ENCODE assay signal across 26 cellular contexts in genomic region chr2:69807821-69808540, GRCh38. TPM values are rescaled to one million over a fixed set of nuclear protein-coding genes. Genes with fewer than 3 reads are reported as not detected.
A peak's percentile ranks its signal among the peaks of the same experiment; 100 is the strongest.
DNase-seq lines count a peak whose midpoint lies in the region; ATAC-seq, FAIRE-seq and TF ChIP-seq lines count a peak whose summit lies in the region.
"Had no signal": no experiment of that assay in that cellular context is flagged by ENCODE, and none has a peak within 500 bp of the region (broad histone marks: within the 10 kb centered on the region; RNA-seq: fewer than 3 reads in every experiment).

No MANE protein-coding gene starts in this region.

- no TSS peak for BruUV-seq in HepG2 (replicated peaks; lab: Mats Ljungman, UMichigan)

- H3K36me3 ChIP-seq in HepG2 (replicated peaks in 1 of 2; ENCODE audit: control insufficient read depth in 1 of 2, insufficient read depth in 2 of 2, low read length in 2 of 2) (peaks cover 38 to 83% of the 10 kb centered on the region in 2 experiments), right lobe of liver (peaks cover 0 to 77% (median 24%) of the 10 kb centered on the region in 4 donors), suprapubic skin (peaks cover 87% of the 10 kb centered on the region)
- H3K36me3 ChIP-seq: BE2C had no signal

- no peak for DNase-seq in HepG2 (ENCODE audit: low spot score)
- DNase-seq in right lobe of liver = no peak
- peak; percentile 69 for DNase-seq in cerebellar cortex (ENCODE audit: low spot score)
- DNase-seq in osteocyte (ENCODE audit: extremely low spot score, unreplicated experiment) = peak; percentile 59
- DNase-seq in suprapubic skin (ENCODE audit: low spot score in 2 of 2) = no peak
- DNase-seq: BE2C; CD8-positive, alpha-beta memory T cell; DMS153; DND-41; IMR-90; KG1; MM.1S; NCI-H2029; NCI-H2171; NCI-H226; NCI-H524; SHP77; T-helper 1 cell had no signal

- H2AFZ ChIP-seq in HepG2 (ENCODE audit: low read length) = no peak overlapping the region

- CTCF ChIA-PET in HepG2 (lab: Yijun Ruan, JAX; ENCODE audit: low intra/inter-chr PET ratio, low total read pairs) = no interaction called here

- H3K4me3 ChIP-seq in HepG2 (replicated peaks in 1 of 3; ENCODE audit: insufficient read depth in 1 of 3, low read depth in 2 of 3, low read length in 3 of 3) (no peak overlapping the region), right lobe of liver (no peak overlapping the region), suprapubic skin (no peak overlapping the region)

- H3K4me1 Mint-ChIP-seq in osteocyte (ENCODE audit: unreplicated experiment) = peaks cover 2% of the 10 kb centered on the region

- POLR2A ChIA-PET in HepG2 (lab: Yijun Ruan, JAX) = no interaction called here

- H3K9ac ChIP-seq in HepG2 (ENCODE audit: insufficient read depth, low read depth, low read length) = no peak overlapping the region

- peaks cover 32% of the 10 kb centered on the region for H3K36me3 Mint-ChIP-seq in osteocyte (ENCODE audit: unreplicated experiment)

- no peak for ATAC-seq in HepG2
- ATAC-seq in right lobe of liver = no peak
- no peak for ATAC-seq in GM21360 (IDR thresholded peaks at IDR 0.05; ENCODE audit: unreplicated experiment)
- ATAC-seq in HG03097 (IDR thresholded peaks at IDR 0.05; ENCODE audit: low FRiP score, unreplicated experiment) = no peak
- ATAC-seq: Panc1 had no signal

- H3K27me3 Mint-ChIP-seq in osteocyte (ENCODE audit: unreplicated experiment) = no peaks in the 10 kb centered on the region

- no peak overlapping the region for H3K27ac Mint-ChIP-seq in osteocyte (ENCODE audit: unreplicated experiment)

- no peak for TF ChIP-seq CTCF in HepG2 (CRISPR knock-in tag; IDR thresholded peaks at IDR 0.05)
- TF ChIP-seq CTCF in right lobe of liver (IDR thresholded peaks at IDR 0.05) = no peak
- TF ChIP-seq CTCF in osteocyte (IDR thresholded peaks at IDR 0.05) = no peak
- no peak for TF ChIP-seq CTCF in suprapubic skin (IDR thresholded peaks at IDR 0.05)

- WGBS in HepG2 (ENCODE audit: low lambda C conversion rate) = 97% methylated on average over 16 of the region's 16 CpGs
- WGBS in right lobe of liver (ENCODE audit: insufficient coverage, low coverage, low lambda C conversion rate, missing lambda C conversion rate) = 93% methylated on average over 9 of the region's 16 CpGs
- 88% methylated on average over 16 of the region's 16 CpGs for WGBS in suprapubic skin

- H3K27ac ChIP-seq in HepG2 (ENCODE audit: extremely low read length, insufficient read depth, low read length) (no peak overlapping the region), right lobe of liver (no peak overlapping the region), suprapubic skin (no peak overlapping the region)
- H3K27ac ChIP-seq: RWPE1 had no signal

- TF ChIP-seq EP300 in HepG2 (IDR thresholded peaks at IDR 0.05; ENCODE audit: low read depth in 2 of 2, low read length in 2 of 2) = no peak
- no peak for TF ChIP-seq EP300 in HepG2 (CRISPR knock-in tag; IDR thresholded peaks at IDR 0.05; ENCODE audit: borderline replicate concordance)
- no peak for TF ChIP-seq EP300 in suprapubic skin (IDR thresholded peaks at IDR 0.05)

- TF ChIP-seq RAD21 in HepG2 (CRISPR knock-in tag; IDR thresholded peaks at IDR 0.05) = no peak

- H3K4me2 ChIP-seq in HepG2 (ENCODE audit: low read depth, low read length) = no peak overlapping the region

- no peaks in the 10 kb centered on the region for H3K9me3 Mint-ChIP-seq in osteocyte (ENCODE audit: unreplicated experiment)
- H3K9me3 Mint-ChIP-seq: CD8-positive, alpha-beta memory T cell had no signal

- in situ Hi-C loops in HepG2 (cut with HindIII; ENCODE audit: extremely low pct_ligation_motif_present, low pct_unique_long_range_greater_than_20kb) = no loop called here

- no peaks in the 10 kb centered on the region for H3K27me3 ChIP-seq in HepG2 (ENCODE audit: control insufficient read depth in 1 of 2, insufficient read depth in 2 of 2, low read length in 2 of 2)
- H3K27me3 ChIP-seq in right lobe of liver = no peaks in the 10 kb centered on the region
- H3K27me3 ChIP-seq in suprapubic skin = no peaks in the 10 kb centered on the region
- H3K27me3 ChIP-seq: BE2C had no signal

- H3K79me2 ChIP-seq in HepG2 (ENCODE audit: insufficient read depth, low read length) = no peaks in the 10 kb centered on the region

- H3K4me1 ChIP-seq in HepG2 (ENCODE audit: insufficient read depth, low read length) (no peaks in the 10 kb centered on the region), right lobe of liver (no peaks in the 10 kb centered on the region), suprapubic skin (no peaks in the 10 kb centered on the region)
- H3K4me1 ChIP-seq: BE2C had no signal

- H3K9me3 ChIP-seq in HepG2 (ENCODE audit: low read length) = no peaks in the 10 kb centered on the region
- H3K9me3 ChIP-seq in right lobe of liver = no peaks in the 10 kb centered on the region
- H3K9me3 ChIP-seq in suprapubic skin = no peaks in the 10 kb centered on the region
- H3K9me3 ChIP-seq: BE2C had no signal

- intact Hi-C loops in HepG2 (cut with micrococcal nuclease; ENCODE audit: unreplicated experiment) (no loop called here), right lobe of liver (cut with DNase I) (no loop called here)

- no peak overlapping the region for H3K4me3 Mint-ChIP-seq in osteocyte (ENCODE audit: unreplicated experiment)
- H3K4me3 Mint-ChIP-seq: CD14-positive monocyte; CD8-positive, alpha-beta memory T cell had no signal

- FAIRE-seq in HepG2 (lab: Jason Lieb, UNC) = no peak
- FAIRE-seq: GM19239, H54, HTR-8/SVneo had no signal

- TF ChIP-seq POLR2A in HepG2 (IDR thresholded peaks at IDR 0.05; ENCODE audit: insufficient read depth in 1 of 2, low read depth in 2 of 2, low read length in 2 of 2) (no peak), right lobe of liver (IDR thresholded peaks at IDR 0.05) (no peak), suprapubic skin (IDR thresholded peaks at IDR 0.05) (no peak)

- no peaks in the 10 kb centered on the region for H4K20me1 ChIP-seq in HepG2 (ENCODE audit: insufficient read depth, low read length)

TF ChIP-seq in HepG2, 621 proteins besides CTCF, POLR2A, EP300 and RAD21:
- TF ChIP-seq RBAK (CRISPR knock-in tag; IDR thresholded peaks at IDR 0.05) (no peak), KLF15 (CRISPR knock-in tag; IDR thresholded peaks at IDR 0.05; ENCODE audit: borderline replicate concordance) (no peak), SUZ12 (IDR thresholded peaks at IDR 0.05; ENCODE audit: low read depth, low read length) (no peak), SOX13 (IDR thresholded peaks at IDR 0.05) (no peak), SOX13 (CRISPR knock-in tag; conservative IDR thresholded peaks at IDR 0.05 in 1 of 2, IDR thresholded peaks at IDR 0.05 in 1 of 2) (no peak), RBM22 (optimal IDR thresholded peaks at IDR 0.05; ENCODE audit: low read length) (peak; percentile 36), CHD4 (IDR thresholded peaks at IDR 0.05; ENCODE audit: borderline replicate concordance, low read length) (no peak)
- TF ChIP-seq, protein P1, sequence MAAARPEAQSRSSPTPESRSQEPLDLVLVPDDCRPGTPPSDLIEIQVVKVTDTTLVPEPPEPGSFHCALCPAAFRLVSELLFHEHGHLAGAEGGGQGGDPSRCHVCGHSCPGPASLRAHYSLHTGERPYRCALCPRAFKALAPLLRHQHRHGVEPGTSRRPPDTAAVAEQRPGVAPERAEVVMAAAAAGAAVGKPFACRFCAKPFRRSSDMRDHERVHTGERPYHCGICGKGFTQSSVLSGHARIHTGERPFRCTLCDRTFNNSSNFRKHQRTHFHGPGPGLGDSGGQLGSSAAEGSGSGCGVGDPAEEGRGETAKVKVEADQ (CRISPR knock-in tag; IDR thresholded peaks at IDR 0.05; ENCODE audit: borderline replicate concordance) = no peak

RNA-seq across cellular contexts. Expression of gene GMCL1, which starts 21.5 kb away (rescaled TPM):
- total RNA-seq in HepG2 (2016; rRNA removed; fragmentation: Illumina TruSeq; extraction: Trizol) (18.7 and 24.0 TPM in 2 replicates), right lobe of liver (10 to 100 TPM in 2 of 6 experiments, 1 to 10 TPM in 4; 5.8 to 11.4 (median 6.8) TPM), osteocyte (14.1 and 16.1 TPM in 2 replicates), suprapubic skin (10 to 100 TPM in 3 of 4 donors, 1 to 10 TPM in 1; 9.3 to 15.0 (median 14.4) TPM)
- 4.9 and 5.0 TPM in 2 replicates for total RNA-seq in HepG2 (2016; cell fraction: cytosol; rRNA removed; fragmentation: Illumina TruSeq; extraction: Trizol; ENCODE audit: low read depth)
- 19.7 and 21.7 TPM in 2 replicates for total RNA-seq in HepG2 (2016; cell fraction: insoluble cytoplasmic fraction; rRNA removed; fragmentation: Illumina TruSeq; extraction: Trizol)
- total RNA-seq in HepG2 (2016; cell fraction: membrane; rRNA removed; fragmentation: Illumina TruSeq; extraction: Trizol) = 16.6 and 19.2 TPM in 2 replicates
- 19.6 and 26.0 TPM in 2 replicates for total RNA-seq in HepG2 (2016; cell fraction: nucleus; rRNA removed; fragmentation: Illumina TruSeq; extraction: Trizol)
- polyA plus RNA-seq in HepG2 (2011; rRNA removed) = 13.3 and 24.0 TPM in 2 replicates
- 6.6 and 11.0 TPM in 2 replicates for polyA plus RNA-seq in HepG2 (2011; cell fraction: cytosol; rRNA removed)
- polyA plus RNA-seq in HepG2 (2011; cell fraction: nucleus; rRNA removed) = 6.5 and 10.4 TPM in 2 replicates
- 13.2 and 20.8 TPM in 2 replicates for polyA plus RNA-seq in HepG2 (2012)
- 3.7 and 4.0 TPM in 2 replicates for polyA plus RNA-seq in HepG2 (2016; cell fraction: cytosol; fragmentation: Illumina TruSeq; extraction: Trizol; ENCODE audit: low read depth)
- polyA plus RNA-seq in HepG2 (2016; cell fraction: insoluble cytoplasmic fraction; fragmentation: Illumina TruSeq; extraction: Trizol; ENCODE audit: low read depth) = 28.8 and 30.2 TPM in 2 replicates
- polyA plus RNA-seq in HepG2 (2016; cell fraction: membrane; fragmentation: Illumina TruSeq; extraction: Trizol; ENCODE audit: low read depth) = 15.5 and 15.6 TPM in 2 replicates
- 30.9 and 40.5 TPM in 2 replicates for polyA plus RNA-seq in HepG2 (2016; cell fraction: nucleus; fragmentation: Illumina TruSeq; extraction: Trizol; ENCODE audit: insufficient read depth, low read depth)
- 3.9 and 9.7 TPM in 2 replicates for polyA minus RNA-seq in HepG2 (2011; rRNA and poly(A)+ RNA removed; ENCODE audit: low replicate concordance)
- 10.1 and 12.1 TPM in 2 replicates for polyA minus RNA-seq in HepG2 (2011; cell fraction: cytosol; rRNA and poly(A)+ RNA removed)
- 15.8 and 18.9 TPM in 2 replicates for polyA minus RNA-seq in HepG2 (2011; cell fraction: nucleus; rRNA and poly(A)+ RNA removed)

Comparison
In these comparisons a context has a peak if more than half of its experiments do, and no peak if none do; other contexts are left out.
1. DNase-seq: peak in cerebellar cortex (single experiment) and osteocyte (single experiment); none in HepG2 (single experiment), right lobe of liver (0 of 3) and suprapubic skin (0 of 2).